Comparison of ENCODE assay signal across 10 cellular contexts in genomic region chr14:30996892-30997659, GRCh38.
"Had no signal": no experiment of that assay in that cellular context is flagged by ENCODE, and none has a peak within 500 bp of the region (broad histone marks: within the 10 kb centered on the region; RNA-seq: fewer than 3 reads in every experiment).

No MANE protein-coding gene starts in this region.

- H3K27me3 Mint-ChIP-seq: activated CD4-positive, alpha-beta memory T cell treated with anti-CD3 and anti-CD28 coated beads, Interleukin-2, amount 10 ng/mL, durations not matched to agents 7 days and 5 days had no signal

- H3K27ac ChIP-seq: right atrium auricular region, transverse colon had no signal

- H3K27ac Mint-ChIP-seq: activated CD4-positive, alpha-beta memory T cell treated with anti-CD3 and anti-CD28 coated beads, Interleukin-2, amount 10 ng/mL, durations not matched to agents 7 days and 5 days; mesothelial cell of epicardium had no signal

- H3K4me3 Mint-ChIP-seq: activated CD4-positive, alpha-beta memory T cell treated with anti-CD3 and anti-CD28 coated beads, Interleukin-2, amount 10 ng/mL, durations not matched to agents 7 days and 5 days; mesothelial cell of epicardium had no signal

- H3K36me3 ChIP-seq: transverse colon had no signal

- DNase-seq: activated CD4-positive, alpha-beta memory T cell treated with anti-CD3 and anti-CD28 coated beads, Interleukin-2, amount 10 ng/mL, durations not matched to agents 7 days and 5 days; activated CD4-positive, alpha-beta T cell treated with anti-CD3 and anti-CD28 coated beads for 1 hour; activated naive CD4-positive, alpha-beta T cell; activated T-cell treated with anti-CD3 and anti-CD28 coated beads, Interleukin-2, amount 50 U/mL, for 48 hours; foreskin melanocyte; substantia nigra; transverse colon had no signal

- H3K27me3 ChIP-seq: right atrium auricular region, transverse colon had no signal

- H3K4me3 ChIP-seq: right atrium auricular region, skin epidermis, transverse colon had no signal
